8 cellular contexts compared by ENCODE assay signal in the genomic region with DNA sequence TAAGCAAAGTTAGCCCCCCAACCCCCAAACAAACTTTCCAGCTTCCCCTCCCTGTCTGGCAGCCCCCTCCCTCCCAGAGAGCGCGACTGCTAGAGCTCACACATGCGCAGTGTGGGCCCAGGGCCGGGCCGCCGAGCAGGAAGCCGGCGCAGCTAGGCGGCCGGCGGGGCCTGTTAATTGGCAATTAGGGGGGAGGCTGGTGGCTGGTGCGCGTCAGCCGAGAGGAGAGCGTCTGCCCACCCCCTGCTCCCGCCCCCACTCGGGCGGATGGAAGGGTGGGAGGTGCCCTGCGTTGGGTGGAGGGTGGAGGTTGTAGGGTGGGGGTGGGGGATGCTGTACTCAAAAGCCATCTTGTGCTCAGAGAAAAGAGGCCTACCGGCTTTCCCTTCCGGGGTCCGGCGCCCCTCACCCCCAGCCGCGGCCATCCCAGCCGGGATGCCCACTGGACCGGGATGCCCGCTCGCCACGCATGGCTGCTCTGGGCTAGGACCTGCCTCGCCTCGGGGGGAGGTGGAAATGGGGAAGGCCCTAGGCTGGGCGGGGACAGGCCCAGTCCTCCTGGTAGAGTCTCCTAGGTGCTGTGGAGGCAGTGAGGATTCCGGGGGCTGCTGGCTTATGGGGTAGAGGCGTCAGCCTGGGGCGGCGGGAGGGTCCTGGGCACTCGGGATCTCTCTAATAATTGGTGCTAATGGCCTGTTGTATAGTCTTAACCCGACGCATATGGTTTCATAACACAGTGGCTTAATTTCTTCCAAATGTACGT. TPM values are rescaled to one million over a fixed set of nuclear protein-coding genes. Genes with fewer than 3 reads are reported as not detected.
DNase-seq lines count a peak whose midpoint lies in the region; ATAC-seq lines count a peak whose summit lies in the region.

No MANE protein-coding gene starts in this region.

- DNase-seq in AML-193 (lab: John Stamatoyannopoulos, UW) (peak; percentile 73 to 80), NCI-H510A (lab: John Stamatoyannopoulos, UW) (peak; percentile 88)
- peak; percentile 65 to 70 for DNase-seq in activated CD4-positive, alpha-beta T cell treated with anti-CD3 and anti-CD28 coated beads, Interleukin-2, amount 50 U/mL, for 48 hours
- peak; percentile 59 for DNase-seq in effector CD8-positive, alpha-beta T cell (lab: John Stamatoyannopoulos, UW)
- peak; percentile 35 to 63 for DNase-seq in stimulated activated CD8-positive, alpha-beta memory T cell treated with anti-CD3 and anti-CD28 coated beads, Interleukin-2, amount 100 ng/mL, for 1 hour (ENCODE audit: low read depth in 2 of 2)

- H3K4me1 ChIP-seq in mesodermal cell (ENCODE audit: control insufficient read depth, insufficient read depth, low read length, poor library complexity, severe bottlenecking) = peaks cover 14% of the 10 kb centered on the region

- H3K36me3 ChIP-seq in mesodermal cell (ENCODE audit: control insufficient read depth, insufficient read depth, low read length) = no peaks in the 10 kb centered on the region

- ATAC-seq in GM19023 (IDR thresholded peaks at IDR 0.05; ENCODE audit: unreplicated experiment) (peak; percentile 84), HG03175 (IDR thresholded peaks at IDR 0.05; ENCODE audit: unreplicated experiment) (peak; percentile 80)

- H3K9me3 ChIP-seq in mesodermal cell (ENCODE audit: control insufficient read depth, low read length) = no peaks in the 10 kb centered on the region

- WGBS in mesodermal cell (ENCODE audit: insufficient coverage in 2 of 2), 2 experiments = 3 to 5% methylated on average over 8 to 25 of the region's 41 CpGs

- H3K27ac ChIP-seq in mesodermal cell (ENCODE audit: low read depth, low read length, severe bottlenecking) = peak overlapping the region; percentile 66

- H3K4me3 ChIP-seq in mesodermal cell (ENCODE audit: extremely low read depth, insufficient read depth, low read length, poor library complexity, severe bottlenecking) = peak overlapping the region; percentile 37

RNA-seq across cellular contexts. Expression of a gene that starts 9.2 kb away (rescaled TPM):
- polyA plus RNA-seq in mesodermal cell (2013, experiment 1 of 2) = 4.0 TPM
- polyA plus RNA-seq in mesodermal cell (2013, experiment 2 of 2) = 6.0 TPM

RNA-seq across cellular contexts. Expression of a gene that starts 10.2 kb away (rescaled TPM):
- 9.0 TPM for polyA plus RNA-seq in mesodermal cell (2013, experiment 1 of 2)
- 13.7 TPM for polyA plus RNA-seq in mesodermal cell (2013, experiment 2 of 2)

RNA-seq across cellular contexts. Expression of a gene that starts 14.8 kb away (rescaled TPM):
- polyA plus RNA-seq in mesodermal cell (2013, experiment 1 of 2) = 0.33 TPM
- 0.30 TPM for polyA plus RNA-seq in mesodermal cell (2013, experiment 2 of 2)

RNA-seq across cellular contexts. Expression of a gene that starts 18.1 kb away (rescaled TPM):
- 3.8 TPM for polyA plus RNA-seq in mesodermal cell (2013, experiment 1 of 2)
- polyA plus RNA-seq in mesodermal cell (2013, experiment 2 of 2) = 3.3 TPM

RNA-seq across cellular contexts. Expression of a gene that starts 33.1 kb away (rescaled TPM):
- 2.2 TPM for polyA plus RNA-seq in mesodermal cell (2013, experiment 1 of 2)
- 2.2 TPM for polyA plus RNA-seq in mesodermal cell (2013, experiment 2 of 2)

Comparison
In these comparisons a context has a peak if more than half of its experiments do, and no peak if none do; other contexts are left out.
1. Peak in every context shown above with its lines: DNase-seq, ATAC-seq, H3K4me3 ChIP-seq and H3K27ac ChIP-seq.